ENCODE assay signal across 9 cellular contexts in genomic region chr12:132379057-132379456, GRCh38. TPM values are rescaled to one million over a fixed set of nuclear protein-coding genes. Genes with fewer than 3 reads are reported as not detected.
"Had no signal": no experiment of that assay in that cellular context is flagged by ENCODE, and none has a peak within 500 bp of the region (broad histone marks: within the 10 kb centered on the region; RNA-seq: fewer than 3 reads in every experiment).

No MANE protein-coding gene starts in this region.

RNA-seq across cellular contexts. Expression of gene GALNT9, which starts 49.7 kb away (rescaled TPM):
- total RNA-seq: activated naive CD8-positive, alpha-beta T cell treated with anti-CD3 and anti-CD28 coated beads for 36 hours; activated naive CD8-positive, alpha-beta T cell treated with anti-CD3 and anti-CD28 coated beads, Interleukin-2, amount 10 ng/mL, durations not matched to agents 7 days and 5 days; activated T-helper 1 cell treated with anti-CD3 and anti-CD28 coated beads, Interleukin-12 subunit alpha, Interleukin-12 subunit beta, Interleukin-2, Interleukin-4 antibody, amounts not matched to agents 30 ng/mL and 10 ng/mL and 1 ng/mL, durations not matched to agents 14 hours and 24 hours and 36 hours; activated T-helper 2 cell treated with anti-CD3 and anti-CD28 coated beads, Interferon-gamma antibody, Interleukin-2, Interleukin-4, amounts not matched to agents 10 μg/mL and 5 μg/mL and 100 μg/mL, durations not matched to agents 14 hours and 24 hours and 36 hours; ascending aorta; body of pancreas; bronchial epithelial cell; cardiac septum had no signal
- polyA plus RNA-seq: aorta had no signal
